In genomic region chr2:104444840-104445239, GRCh38 we compare ENCODE assay signal across 24 cellular contexts.
"Had no signal": no experiment of that assay in that cellular context is flagged by ENCODE, and none has a peak within 500 bp of the region (broad histone marks: within the 10 kb centered on the region; RNA-seq: fewer than 3 reads in every experiment).

No MANE protein-coding gene starts in this region.

- H3K4me3 Mint-ChIP-seq: activated CD4-positive, alpha-beta T cell treated with anti-CD3 and anti-CD28 coated beads, Interleukin-2, amount 10 ng/mL, durations not matched to agents 7 days and 5 days; activated naive CD4-positive, alpha-beta T cell treated with anti-CD3 and anti-CD28 coated beads for 36 hours; activated naive CD8-positive, alpha-beta T cell treated with anti-CD3 and anti-CD28 coated beads, Interleukin-2, amount 10 ng/mL, durations not matched to agents 7 days and 5 days; activated T-cell treated with anti-CD3 and anti-CD28 coated beads, Interleukin-2, amount 50 U/mL, for 4 hours; immature natural killer cell; naive thymus-derived CD4-positive, alpha-beta T cell; neural crest cell; stimulated activated memory B cell treated with anti-CD40 and anti-IgM and Interleukin-4, amounts not matched to agents 10 μg/mL and 1 μg/mL and 100 μg/mL, for 72 hours; T-cell; T-helper 2 cell treated with Interferon-gamma antibody and Interleukin-4, amounts not matched to agents 5 μg/mL and 100 μg/mL, for 36 hours had no signal

- H3K4me1 Mint-ChIP-seq: stimulated activated memory B cell treated with anti-CD40 and anti-IgM and Interleukin-4, amounts not matched to agents 10 μg/mL and 1 μg/mL and 100 μg/mL, for 72 hours had no signal

- H3K9me3 Mint-ChIP-seq: activated CD4-positive, alpha-beta T cell treated with anti-CD3 and anti-CD28 coated beads, Interleukin-2, amount 10 ng/mL, durations not matched to agents 7 days and 5 days; activated naive CD4-positive, alpha-beta T cell treated with anti-CD3 and anti-CD28 coated beads for 36 hours; activated naive CD8-positive, alpha-beta T cell treated with anti-CD3 and anti-CD28 coated beads, Interleukin-2, amount 10 ng/mL, durations not matched to agents 7 days and 5 days; activated T-cell treated with anti-CD3 and anti-CD28 coated beads, Interleukin-2, amount 50 U/mL, for 4 hours; naive thymus-derived CD4-positive, alpha-beta T cell; neural crest cell; stimulated activated memory B cell treated with anti-CD40 and anti-IgM and Interleukin-4, amounts not matched to agents 10 μg/mL and 1 μg/mL and 100 μg/mL, for 72 hours; T-helper 2 cell treated with Interferon-gamma antibody and Interleukin-4, amounts not matched to agents 5 μg/mL and 100 μg/mL, for 36 hours had no signal

- H3K27me3 ChIP-seq: foreskin keratinocyte, hepatocyte, right lobe of liver, upper lobe of left lung had no signal

- H3K27me3 Mint-ChIP-seq: naive thymus-derived CD4-positive, alpha-beta T cell; stimulated activated memory B cell treated with anti-CD40 and anti-IgM and Interleukin-4, amounts not matched to agents 10 μg/mL and 1 μg/mL and 100 μg/mL, for 72 hours; T-cell had no signal

- ATAC-seq: foreskin keratinocyte; naive thymus-derived CD4-positive, alpha-beta T cell; right lobe of liver; stimulated activated memory B cell treated with anti-CD40 and anti-IgM and Interleukin-4, amounts not matched to agents 10 μg/mL and 1 μg/mL and 100 μg/mL, for 72 hours; T-cell had no signal

- H3K27ac Mint-ChIP-seq: activated CD4-positive, alpha-beta T cell treated with anti-CD3 and anti-CD28 coated beads, Interleukin-2, amount 10 ng/mL, durations not matched to agents 7 days and 5 days; activated naive CD4-positive, alpha-beta T cell treated with anti-CD3 and anti-CD28 coated beads for 36 hours; activated naive CD8-positive, alpha-beta T cell treated with anti-CD3 and anti-CD28 coated beads, Interleukin-2, amount 10 ng/mL, durations not matched to agents 7 days and 5 days; immature natural killer cell; naive thymus-derived CD4-positive, alpha-beta T cell; stimulated activated memory B cell treated with anti-CD40 and anti-IgM and Interleukin-4, amounts not matched to agents 10 μg/mL and 1 μg/mL and 100 μg/mL, for 72 hours; T-cell; T-helper 2 cell treated with Interferon-gamma antibody and Interleukin-4, amounts not matched to agents 5 μg/mL and 100 μg/mL, for 36 hours had no signal

- DNase-seq: activated CD4-positive, alpha-beta T cell treated with anti-CD3 and anti-CD28 coated beads, Interleukin-2, amount 10 ng/mL, durations not matched to agents 7 days and 5 days; activated CD8-positive, alpha-beta memory T cell treated with anti-CD3 and anti-CD28 coated beads for 24 hours; activated CD8-positive, alpha-beta memory T cell treated with anti-CD3 and anti-CD28 coated beads, Interleukin-2, amount 50 U/mL, for 4 hours; activated effector memory CD4-positive, alpha-beta T cell treated with Interleukin-2 at 50 U/mL for 16 hours; activated naive CD4-positive, alpha-beta T cell treated with anti-CD3 and anti-CD28 coated beads for 36 hours; activated naive CD8-positive, alpha-beta T cell treated with anti-CD3 and anti-CD28 coated beads, Interleukin-2, amount 10 ng/mL, durations not matched to agents 7 days and 5 days; activated T-cell treated with anti-CD3 and anti-CD28 coated beads, Interleukin-2, amount 50 U/mL, for 4 hours; amniotic stem cell; effector CD4-positive, alpha-beta T cell; foreskin keratinocyte; immature natural killer cell; left ventricle myocardium inferior; naive thymus-derived CD4-positive, alpha-beta T cell; right lobe of liver; stimulated activated CD4-positive, alpha-beta T cell treated with anti-CD3 and anti-CD28 coated beads, Interleukin-2, amount 100 ng/mL, for 24 hours; T-cell; upper lobe of left lung had no signal

- H3K27ac ChIP-seq: foreskin keratinocyte, hepatocyte, left ventricle myocardium inferior, right lobe of liver, skin epidermis, thoracic aorta, upper lobe of left lung, VCaP had no signal

- H3K4me3 ChIP-seq: hepatocyte, left ventricle myocardium inferior, right lobe of liver, skin epidermis, thoracic aorta, upper lobe of left lung had no signal

- H3K9me3 ChIP-seq: left ventricle myocardium inferior, right lobe of liver, thoracic aorta, upper lobe of left lung had no signal

- H3K36me3 Mint-ChIP-seq: activated naive CD8-positive, alpha-beta T cell treated with anti-CD3 and anti-CD28 coated beads, Interleukin-2, amount 10 ng/mL, durations not matched to agents 7 days and 5 days; immature natural killer cell; naive thymus-derived CD4-positive, alpha-beta T cell; stimulated activated memory B cell treated with anti-CD40 and anti-IgM and Interleukin-4, amounts not matched to agents 10 μg/mL and 1 μg/mL and 100 μg/mL, for 72 hours; T-cell had no signal

- H3K36me3 ChIP-seq: left ventricle myocardium inferior, right lobe of liver, thoracic aorta, upper lobe of left lung had no signal

- H3K4me1 ChIP-seq: foreskin keratinocyte, left ventricle myocardium inferior, right lobe of liver, upper lobe of left lung had no signal
